ENCODE assay signal across 1 cellular context in genomic region chr1:27668808-27669723, GRCh38.
TF ChIP-seq lines count a peak whose summit lies in the region.

No MANE protein-coding gene starts in this region.

TF ChIP-seq in GM12878, 131 proteins besides CTCF, POLR2A, EP300 and RAD21 (continued from another document):
- no peak for TF ChIP-seq MLLT1 (IDR thresholded peaks at IDR 0.05)
- TF ChIP-seq TAF1 (IDR thresholded peaks at IDR 0.05; ENCODE audit: borderline replicate concordance, low read depth, low read length), result no peak
- TF ChIP-seq SUZ12 (IDR thresholded peaks at IDR 0.05; ENCODE audit: unreplicated experiment), result no peak
